In genomic region chr6:168016176-168016620, GRCh38 we compare ENCODE assay signal across 24 cellular contexts. TPM values are rescaled to one million over a fixed set of nuclear protein-coding genes. Genes with fewer than 3 reads are reported as not detected.
"Had no signal": no experiment of that assay in that cellular context is flagged by ENCODE, and none has a peak within 500 bp of the region (broad histone marks: within the 10 kb centered on the region; RNA-seq: fewer than 3 reads in every experiment).

No MANE protein-coding gene starts in this region.

- H3K9me3 ChIP-seq: body of pancreas, colonic mucosa, pancreas had no signal

- H3K4me1 ChIP-seq: body of pancreas, colonic mucosa, pancreas, sigmoid colon had no signal

- H3K27ac ChIP-seq: body of pancreas, colonic mucosa, pancreas, sigmoid colon, tibial artery had no signal

- H3K27me3 Mint-ChIP-seq: activated B cell treated with CpG ODN at 0.5 μM for 24 hours, naive B cell had no signal

- H3K27ac Mint-ChIP-seq: activated B cell treated with CpG ODN at 0.5 μM for 24 hours; activated CD4-positive, alpha-beta memory T cell treated with anti-CD3 and anti-CD28 coated beads for 36 hours; activated naive CD8-positive, alpha-beta T cell treated with anti-CD3 and anti-CD28 coated beads, Interleukin-2, amount 10 ng/mL, durations not matched to agents 7 days and 5 days; activated T-helper 17 cell treated with anti-CD3 and anti-CD28 coated beads, Interleukin-2, amount 50 U/mL, for 72 hours; naive B cell; stimulated activated memory B cell treated with anti-CD40 and anti-IgM and Interleukin-4, amounts not matched to agents 10 μg/mL and 1 μg/mL and 100 μg/mL, for 72 hours; T-cell had no signal

- H3K4me1 Mint-ChIP-seq: activated B cell treated with CpG ODN at 0.5 μM for 24 hours; activated naive CD8-positive, alpha-beta T cell treated with anti-CD3 and anti-CD28 coated beads, Interleukin-2, amount 10 ng/mL, durations not matched to agents 7 days and 5 days; activated T-helper 17 cell treated with anti-CD3 and anti-CD28 coated beads, Interleukin-2, amount 50 U/mL, for 72 hours; central memory CD8-positive, alpha-beta T cell; naive B cell; stimulated activated memory B cell treated with anti-CD40 and anti-IgM and Interleukin-4, amounts not matched to agents 10 μg/mL and 1 μg/mL and 100 μg/mL, for 72 hours; T-cell had no signal

- ATAC-seq: activated T-helper 17 cell treated with anti-CD3 and anti-CD28 coated beads, Interleukin-2, amount 50 U/mL, for 72 hours; body of pancreas; left lobe of liver; pancreas; SK-N-SH treated with all-trans-retinoic acid at 6 μM for 48 hours; stimulated activated memory B cell treated with anti-CD40 and anti-IgM and Interleukin-4, amounts not matched to agents 10 μg/mL and 1 μg/mL and 100 μg/mL, for 72 hours; T-cell had no signal

- H3K36me3 Mint-ChIP-seq: activated naive CD8-positive, alpha-beta T cell treated with anti-CD3 and anti-CD28 coated beads, Interleukin-2, amount 10 ng/mL, durations not matched to agents 7 days and 5 days; stimulated activated memory B cell treated with anti-CD40 and anti-IgM and Interleukin-4, amounts not matched to agents 10 μg/mL and 1 μg/mL and 100 μg/mL, for 72 hours; T-cell had no signal

- H3K27me3 ChIP-seq: body of pancreas, colonic mucosa, pancreas, tibial artery had no signal

- DNase-seq: activated B cell treated with CpG ODN at 0.5 μM for 24 hours; activated CD4-positive, alpha-beta memory T cell treated with anti-CD3 and anti-CD28 coated beads for 36 hours; activated CD4-positive, alpha-beta T cell treated with anti-CD3 and anti-CD28 coated beads for 4 hours; activated naive CD4-positive, alpha-beta T cell; activated naive CD8-positive, alpha-beta T cell treated with anti-CD3 and anti-CD28 coated beads, Interleukin-2, amount 10 ng/mL, durations not matched to agents 7 days and 5 days; activated T-cell treated with anti-CD3 and anti-CD28 coated beads, Interleukin-2, amount 50 U/mL, for 1 hour; body of pancreas; erythroblast; kidney; naive B cell; sigmoid colon; stimulated activated CD4-positive, alpha-beta T cell treated with anti-CD3 and anti-CD28 coated beads, Interleukin-4, amount 100 ng/mL, for 4 hours; T-cell; tibial artery had no signal

- H3K4me3 ChIP-seq: body of pancreas, colonic mucosa, pancreas, sigmoid colon, tibial artery had no signal

- H3K36me3 ChIP-seq: colonic mucosa, pancreas, sigmoid colon, tibial artery had no signal

- H3K4me3 Mint-ChIP-seq: activated B cell treated with CpG ODN at 0.5 μM for 24 hours; activated CD4-positive, alpha-beta memory T cell treated with anti-CD3 and anti-CD28 coated beads for 36 hours; activated naive CD8-positive, alpha-beta T cell treated with anti-CD3 and anti-CD28 coated beads, Interleukin-2, amount 10 ng/mL, durations not matched to agents 7 days and 5 days; activated T-helper 17 cell treated with anti-CD3 and anti-CD28 coated beads, Interleukin-2, amount 50 U/mL, for 72 hours; central memory CD8-positive, alpha-beta T cell; naive B cell; stimulated activated memory B cell treated with anti-CD40 and anti-IgM and Interleukin-4, amounts not matched to agents 10 μg/mL and 1 μg/mL and 100 μg/mL, for 72 hours; T-cell had no signal

- FAIRE-seq: frontal cortex, kidney, pancreas had no signal

RNA-seq across cellular contexts. Expression of gene KIF25, which starts 18.7 kb away (rescaled TPM):
- total RNA-seq: activated B cell treated with CpG ODN at 0.5 μM for 24 hours; activated CD4-positive, alpha-beta memory T cell treated with anti-CD3 and anti-CD28 coated beads for 36 hours; activated naive CD8-positive, alpha-beta T cell treated with anti-CD3 and anti-CD28 coated beads, Interleukin-2, amount 10 ng/mL, durations not matched to agents 7 days and 5 days; kidney; mononuclear cell; pulmonary artery endothelial cell; T-cell had no signal
